In genomic region chr12:125024949-125025563, GRCh38 we compare ENCODE assay signal across 19 cellular contexts.
"Had no signal": no experiment of that assay in that cellular context is flagged by ENCODE, and none has a peak within 500 bp of the region (broad histone marks: within the 10 kb centered on the region; RNA-seq: fewer than 3 reads in every experiment).

No MANE protein-coding gene starts in this region.

- H3K4me2 ChIP-seq: smooth muscle cell had no signal

- FAIRE-seq: frontal cortex had no signal

- H3K27me3 ChIP-seq: dorsolateral prefrontal cortex, heart right ventricle, left lung, ovary, tibial nerve had no signal

- H3K36me3 ChIP-seq: ovary had no signal

- H3K27ac ChIP-seq: coronary artery, dorsolateral prefrontal cortex, heart right ventricle, left lung, ovary had no signal

- DNase-seq: central memory CD4-positive, alpha-beta T cell; effector CD8-positive, alpha-beta T cell; heart right ventricle; hypothalamus; islet precursor cell; left lung; mesenchymal stem cell; midbrain; nucleus accumbens; ovary; right cardiac atrium; stimulated activated CD4-positive, alpha-beta T cell treated with anti-CD3 and anti-CD28 coated beads, Interleukin-2, amount 100 ng/mL, for 48 hours; stimulated activated naive CD8-positive, alpha-beta T cell treated with anti-CD3 and anti-CD28 coated beads, Interleukin-15, Interleukin-2, amounts not matched to agents 100 U/mL and 50 U/mL, for 24 hours had no signal

- H3K4me3 ChIP-seq: coronary artery, dorsolateral prefrontal cortex, heart right ventricle, left lung, lung, ovary, smooth muscle cell, tibial nerve had no signal

- ATAC-seq: heart right ventricle; left lung; right cardiac atrium; stimulated activated naive CD8-positive, alpha-beta T cell treated with anti-CD3 and anti-CD28 coated beads, Interleukin-15, Interleukin-2, amounts not matched to agents 100 U/mL and 50 U/mL, for 24 hours had no signal

- H3K9me3 ChIP-seq: left lung, ovary, tibial nerve had no signal

- H3K4me1 ChIP-seq: heart right ventricle, left lung, tibial nerve had no signal
